1 cellular context compared by ENCODE assay signal in genomic region chr13:50185769-50186763, GRCh38.
TF ChIP-seq lines count a peak whose summit lies in the region.
"Not testable (repeated sequence)": the region's sequence is repeated elsewhere in the genome, so short reads cannot be mapped to it uniquely, and the experiment has no call there.

No MANE protein-coding gene starts in this region.

TF ChIP-seq in HepG2, 621 proteins besides CTCF, POLR2A, EP300 and RAD21 (continued from another document):
- TF ChIP-seq ZNF687 (CRISPR knock-in tag; IDR thresholded peaks at IDR 0.05): peak; percentile 43
- TF ChIP-seq POLR2G (IDR thresholded peaks at IDR 0.05; ENCODE audit: low read depth, low read length): peak; percentile 42; the same call in 1 of the 2 replicates
- TF ChIP-seq ZNF281 (CRISPR knock-in tag; IDR thresholded peaks at IDR 0.05; ENCODE audit: borderline replicate concordance): peak; percentile 87
- 0 out of 2 replicates have a peak, but pooled peaks have one; percentile 11 for TF ChIP-seq RARA (CRISPR knock-in tag; IDR thresholded peaks at IDR 0.05)
- not testable (repeated sequence) for TF ChIP-seq SOX6 (IDR thresholded peaks at IDR 0.05)
- peak; percentile 13; the same call in 1 of the 2 replicates for TF ChIP-seq SOX6 (CRISPR knock-in tag; IDR thresholded peaks at IDR 0.05)
- TF ChIP-seq HMGXB4 (CRISPR knock-in tag; IDR thresholded peaks at IDR 0.05; ENCODE audit: borderline replicate concordance in 1 of 2, low read depth in 1 of 2): peak in 1 of 2 experiments; percentile 50; a peak in 1 of 4 replicates
- peak; percentile 38 for TF ChIP-seq YY1 (IDR thresholded peaks at IDR 0.05; ENCODE audit: insufficient read depth, insufficient replicate concordance, low read depth, low read length)
- peak; percentile 46 for TF ChIP-seq FOXA3 (CRISPR knock-in tag; IDR thresholded peaks at IDR 0.05)
- peak; percentile 49; the same call in 1 of the 2 replicates for TF ChIP-seq PHF8 (CRISPR knock-in tag; IDR thresholded peaks at IDR 0.05)
- TF ChIP-seq TAF1 (CRISPR knock-in tag; IDR thresholded peaks at IDR 0.05): peak; percentile 54; the same call in 1 of the 2 replicates
